Comparison of ENCODE assay signal across 13 cellular contexts in genomic region chr20:50915424-50915823, GRCh38. TPM values are rescaled to one million over a fixed set of nuclear protein-coding genes. Genes with fewer than 3 reads are reported as not detected.
DNase-seq lines count a peak whose midpoint lies in the region; ATAC-seq and TF ChIP-seq lines count a peak whose summit lies in the region.
"Had no signal": no experiment of that assay in that cellular context is flagged by ENCODE, and none has a peak within 500 bp of the region (broad histone marks: within the 10 kb centered on the region; RNA-seq: fewer than 3 reads in every experiment).

No MANE protein-coding gene starts in this region.

- no peaks in the 10 kb centered on the region for H3K9me3 ChIP-seq in CD4-positive, alpha-beta T cell (ENCODE audit: control insufficient read depth, low read length)
- H3K9me3 ChIP-seq: neutrophil, stomach had no signal

- no peaks in the 10 kb centered on the region for H3K9me3 Mint-ChIP-seq in CD4-positive, alpha-beta T cell
- no peaks in the 10 kb centered on the region for H3K9me3 Mint-ChIP-seq in mesothelial cell of epicardium

- H3K4me1 Mint-ChIP-seq in CD4-positive, alpha-beta T cell (ENCODE audit: low read depth): peaks cover 88% of the 10 kb centered on the region
- H3K4me1 Mint-ChIP-seq in mesothelial cell of epicardium: peaks cover 72% of the 10 kb centered on the region

- no peaks in the 10 kb centered on the region for H3K27me3 ChIP-seq in CD4-positive, alpha-beta T cell (ENCODE audit: control insufficient read depth, insufficient read depth, low read length)
- H3K27me3 ChIP-seq: neutrophil, stomach had no signal

- no peak for DNase-seq in CD4-positive, alpha-beta T cell
- DNase-seq in NCI-H1048 (lab: John Stamatoyannopoulos, UW): peak; percentile 26
- peak; percentile 43 for DNase-seq in choroid plexus epithelial cell (ENCODE audit: low read depth)
- DNase-seq in mesothelial cell of epicardium (ENCODE audit: low spot score in 2 of 2, unreplicated experiment in 2 of 2): no peak
- DNase-seq in NCI-H2029 (lab: John Stamatoyannopoulos, UW): no peak
- no peak for DNase-seq in stimulated activated CD8-positive, alpha-beta memory T cell treated with anti-CD3 and anti-CD28 coated beads, Interleukin-4, amount 100 ng/mL, for 48 hours
- DNase-seq: activated gamma-delta T cell treated with Interleukin-2 at 50 U/mL for 16 hours; effector memory CD4-positive, alpha-beta T cell; NCI-H146; stomach had no signal

- intact Hi-C loops in CD4-positive, alpha-beta T cell (cut with DNase I, micrococcal nuclease): loop anchor here in 1 of 2 experiments (1.0 kb wide), 1 partner anchor 14 kb away; no protein-coding TSS in a partner anchor

- peak overlapping the region; percentile 1 for H3K4me3 Mint-ChIP-seq in CD4-positive, alpha-beta T cell
- no peak overlapping the region for H3K4me3 Mint-ChIP-seq in mesothelial cell of epicardium

- no peak for ATAC-seq in CD4-positive, alpha-beta T cell (ENCODE audit: poor library complexity)
- ATAC-seq in GM21528 (IDR thresholded peaks at IDR 0.05; ENCODE audit: low FRiP score, unreplicated experiment): no peak
- no peak for ATAC-seq in HG03280 (IDR thresholded peaks at IDR 0.05; ENCODE audit: unreplicated experiment)

- no peak overlapping the region for H3K27ac ChIP-seq in CD4-positive, alpha-beta T cell (ENCODE audit: low read depth, low read length)
- H3K27ac ChIP-seq: neutrophil had no signal

- TF ChIP-seq CTCF in CD4-positive, alpha-beta T cell (IDR thresholded peaks at IDR 0.05): no peak
- no peak for TF ChIP-seq CTCF in choroid plexus epithelial cell (conservative IDR thresholded peaks at IDR 0.05; ENCODE audit: low read depth, low read length)
- TF ChIP-seq CTCF in mesothelial cell of epicardium (IDR thresholded peaks at IDR 0.05; ENCODE audit: unreplicated experiment): no peak

- peak overlapping the region; percentile 57 for H3K27ac Mint-ChIP-seq in CD4-positive, alpha-beta T cell
- peak overlapping the region; percentile 82 for H3K27ac Mint-ChIP-seq in mesothelial cell of epicardium

- POLR2A ChIA-PET in CD4-positive, alpha-beta T cell (lab: Charles Lee): interaction anchor here (4.1 kb wide), 1 partner anchor 15 kb away, joined by 18 read pairs; the partner anchor contains the start of gene ADNP

- no peaks in the 10 kb centered on the region for H3K27me3 Mint-ChIP-seq in CD4-positive, alpha-beta T cell
- no peaks in the 10 kb centered on the region for H3K27me3 Mint-ChIP-seq in mesothelial cell of epicardium (ENCODE audit: low read depth)

- H3K4me3 ChIP-seq in choroid plexus epithelial cell (ENCODE audit: low read depth, low read length): no peak overlapping the region
- H3K4me3 ChIP-seq: stomach had no signal

- H3K36me3 Mint-ChIP-seq in CD4-positive, alpha-beta T cell (ENCODE audit: low read depth): peaks cover 44% of the 10 kb centered on the region
- no peaks in the 10 kb centered on the region for H3K36me3 Mint-ChIP-seq in mesothelial cell of epicardium

- CTCF ChIA-PET in CD4-positive, alpha-beta T cell (lab: Charles Lee): interaction anchor here (1.2 to 2.0 kb wide), 4 partner anchors 14 to 121 kb away, joined by 5 to 12 read pairs (median 10); partner anchors contain the start of genes ADNP and BCAS4

RNA-seq across cellular contexts. Expression of gene ADNP, which starts 15.8 kb away (rescaled TPM):
- total RNA-seq in CD4-positive, alpha-beta T cell: 10 to 100 TPM; 41.9 to 47.1 TPM
- total RNA-seq in mesothelial cell of epicardium: 158 to 165 TPM (median 159 TPM) in 3 replicates

RNA-seq across cellular contexts. Expression of gene DPM1, which starts 42.9 kb away (rescaled TPM):
- total RNA-seq in CD4-positive, alpha-beta T cell: 10 to 100 TPM; 44.5 to 46.5 TPM
- total RNA-seq in mesothelial cell of epicardium: 34.5 to 36.5 TPM (median 36.0 TPM) in 3 replicates

RNA-seq across cellular contexts. Expression of gene MOCS3, which starts 43.2 kb away (rescaled TPM):
- total RNA-seq in CD4-positive, alpha-beta T cell: 1 to 10 TPM; 2.7 to 3.0 TPM
- total RNA-seq in mesothelial cell of epicardium: 5.4 to 5.7 TPM (median 5.7 TPM) in 3 replicates

Comparison
In these comparisons a context has a peak if more than half of its experiments do, and no peak if none do; other contexts are left out.
1. DNase-seq: peak in NCI-H1048 (single experiment) and choroid plexus epithelial cell (single experiment); none in CD4-positive, alpha-beta T cell (0 of 10), mesothelial cell of epicardium (0 of 2), NCI-H2029 (single experiment) and stimulated activated CD8-positive, alpha-beta memory T cell treated with anti-CD3 and anti-CD28 coated beads, Interleukin-4, amount 100 ng/mL, for 48 hours (single experiment).